Comparison of ENCODE assay signal across 8 cellular contexts in the genomic region with DNA sequence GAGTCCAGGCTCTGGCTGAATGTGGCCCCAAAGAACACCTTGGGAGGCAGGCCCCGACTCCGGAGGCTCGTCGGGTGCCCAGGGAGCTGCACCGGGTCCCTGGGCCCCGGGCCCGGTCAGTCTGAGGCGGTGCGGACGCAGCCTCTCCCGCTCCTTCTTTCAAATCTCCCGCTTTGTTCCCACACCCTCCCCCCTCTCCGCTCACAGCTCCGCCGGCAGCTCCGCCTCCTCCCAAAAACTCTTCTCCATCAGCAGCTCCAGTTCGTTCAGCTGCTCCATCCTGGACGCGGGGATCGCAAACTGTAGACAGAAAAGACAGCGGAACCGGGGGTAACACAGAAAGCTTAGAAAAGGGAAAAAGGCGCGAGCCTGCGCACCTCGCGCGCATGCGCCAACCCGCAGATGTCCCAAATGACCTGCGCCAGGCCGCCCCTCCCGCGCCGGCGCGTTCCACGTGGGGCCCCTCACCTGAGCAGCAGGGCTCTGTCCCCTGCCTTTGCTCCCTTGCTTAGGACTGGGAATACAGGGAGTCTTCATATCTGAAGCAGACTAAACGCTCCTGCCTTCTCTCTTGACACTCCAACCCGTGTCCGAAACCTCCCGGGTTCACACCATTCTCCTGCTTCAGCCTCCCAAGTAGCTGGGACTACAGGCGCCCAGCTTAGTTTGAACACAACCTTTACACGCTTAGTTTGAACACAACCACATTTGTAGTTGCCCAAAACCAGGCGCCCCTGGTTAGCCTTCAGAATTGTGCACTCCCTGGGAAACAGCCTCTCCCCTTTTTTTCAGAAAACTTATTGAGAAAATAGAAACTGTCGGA. TPM values are rescaled to one million over a fixed set of nuclear protein-coding genes. Genes with fewer than 3 reads are reported as not detected.
A peak's percentile ranks its signal among the peaks of the same experiment; 100 is the strongest.
DNase-seq lines count a peak whose midpoint lies in the region; ATAC-seq and TF ChIP-seq lines count a peak whose summit lies in the region.

A gene with protein sequence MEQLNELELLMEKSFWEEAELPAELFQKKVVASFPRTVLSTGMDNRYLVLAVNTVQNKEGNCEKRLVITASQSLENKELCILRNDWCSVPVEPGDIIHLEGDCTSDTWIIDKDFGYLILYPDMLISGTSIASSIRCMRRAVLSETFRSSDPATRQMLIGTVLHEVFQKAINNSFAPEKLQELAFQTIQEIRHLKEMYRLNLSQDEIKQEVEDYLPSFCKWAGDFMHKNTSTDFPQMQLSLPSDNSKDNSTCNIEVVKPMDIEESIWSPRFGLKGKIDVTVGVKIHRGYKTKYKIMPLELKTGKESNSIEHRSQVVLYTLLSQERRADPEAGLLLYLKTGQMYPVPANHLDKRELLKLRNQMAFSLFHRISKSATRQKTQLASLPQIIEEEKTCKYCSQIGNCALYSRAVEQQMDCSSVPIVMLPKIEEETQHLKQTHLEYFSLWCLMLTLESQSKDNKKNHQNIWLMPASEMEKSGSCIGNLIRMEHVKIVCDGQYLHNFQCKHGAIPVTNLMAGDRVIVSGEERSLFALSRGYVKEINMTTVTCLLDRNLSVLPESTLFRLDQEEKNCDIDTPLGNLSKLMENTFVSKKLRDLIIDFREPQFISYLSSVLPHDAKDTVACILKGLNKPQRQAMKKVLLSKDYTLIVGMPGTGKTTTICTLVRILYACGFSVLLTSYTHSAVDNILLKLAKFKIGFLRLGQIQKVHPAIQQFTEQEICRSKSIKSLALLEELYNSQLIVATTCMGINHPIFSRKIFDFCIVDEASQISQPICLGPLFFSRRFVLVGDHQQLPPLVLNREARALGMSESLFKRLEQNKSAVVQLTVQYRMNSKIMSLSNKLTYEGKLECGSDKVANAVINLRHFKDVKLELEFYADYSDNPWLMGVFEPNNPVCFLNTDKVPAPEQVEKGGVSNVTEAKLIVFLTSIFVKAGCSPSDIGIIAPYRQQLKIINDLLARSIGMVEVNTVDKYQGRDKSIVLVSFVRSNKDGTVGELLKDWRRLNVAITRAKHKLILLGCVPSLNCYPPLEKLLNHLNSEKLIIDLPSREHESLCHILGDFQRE (minus strand): TSS at position 388 of the 823 bp plus-strand sequence. CDS start 109 bp downstream, at position 279.

- ATAC-seq in GM19328 (IDR thresholded peaks at IDR 0.05; ENCODE audit: unreplicated experiment) (peak; percentile 79), HG03460 (IDR thresholded peaks at IDR 0.05; ENCODE audit: unreplicated experiment) (peak; percentile 87), right lobe of liver (peak; percentile 91 to 93 (median 92))

- H3K4me3 ChIP-seq in right lobe of liver = peak within 1 kb of the TSS; percentile 50 to 59 (median 55)

- no peaks in the 10 kb centered on the region for H3K9me3 ChIP-seq in right lobe of liver

- TF ChIP-seq CTCF in right lobe of liver (IDR thresholded peaks at IDR 0.05) = no peak

- WGBS in right lobe of liver (ENCODE audit: insufficient coverage, low coverage, low lambda C conversion rate, missing lambda C conversion rate) = 6% methylated on average over 27 of the region's 46 CpGs

- DNase-seq in CD1c-positive myeloid dendritic cell (ENCODE audit: extremely low spot score) (peak; percentile 78), NCI-H748 treated with DMSO at 0.1 percent for 48 hours (lab: John Stamatoyannopoulos, UW) (peak; percentile 42), dermis microvascular lymphatic vessel endothelial cell (ENCODE audit: low read depth in 2 of 2) (peak; percentile 35 to 56), right lobe of liver (peak; percentile 73 to 81 (median 75))
- DNase-seq in activated CD4-positive, alpha-beta T cell treated with anti-CD3 and anti-CD28 coated beads, Interleukin-2, amount 50 U/mL, for 48 hours = peak; percentile 83 to 86
- peak; percentile 69 to 77 for DNase-seq in stimulated activated CD4-positive, alpha-beta T cell treated with anti-CD3 and anti-CD28 coated beads, Interleukin-4, amount 100 ng/mL, for 48 hours (ENCODE audit: low read depth in 2 of 2)

- peaks cover 0 to 8% (median 0%) of the 10 kb centered on the region in 4 donors for H3K36me3 ChIP-seq in right lobe of liver

- H3K27me3 ChIP-seq in right lobe of liver = no peaks in the 10 kb centered on the region

- H3K4me1 ChIP-seq in right lobe of liver = peaks cover 0 to 8% (median 3%) of the 10 kb centered on the region in 4 donors

- no peak for TF ChIP-seq POLR2A in right lobe of liver (IDR thresholded peaks at IDR 0.05)

- intact Hi-C loops in right lobe of liver (cut with DNase I) = no loop called here

- H3K27ac ChIP-seq in right lobe of liver = no peak within 1 kb of the TSS

RNA-seq across cellular contexts. Expression of the gene that starts here (rescaled TPM):
- total RNA-seq in dermis microvascular lymphatic vessel endothelial cell = 3.7 and 8.9 TPM in 2 replicates
- 10 to 100 TPM in 1 of 6 experiments, 1 to 10 TPM in 5; 2.6 to 18.9 (median 3.8) TPM for total RNA-seq in right lobe of liver
